Comparison of ENCODE assay signal across 22 cellular contexts in genomic region chr18:22175326-22175725, GRCh38. TPM values are rescaled to one million over a fixed set of nuclear protein-coding genes. Genes with fewer than 3 reads are reported as not detected.
DNase-seq lines count a peak whose midpoint lies in the region; ATAC-seq and TF ChIP-seq lines count a peak whose summit lies in the region.
"Had no signal": no experiment of that assay in that cellular context is flagged by ENCODE, and none has a peak within 500 bp of the region (broad histone marks: within the 10 kb centered on the region; RNA-seq: fewer than 3 reads in every experiment).

No MANE protein-coding gene starts in this region.

- intact Hi-C loops in Caco-2 (cut with micrococcal nuclease; ENCODE audit: unreplicated experiment) (loop anchor here (2.0 kb wide), 1 partner anchor 291 kb away; no protein-coding TSS in a partner anchor), ascending aorta (cut with DNase I) (no loop called here)

- TF ChIP-seq CTCF in Caco-2 (IDR thresholded peaks at IDR 0.05; ENCODE audit: insufficient read depth in 1 of 2, low read depth in 1 of 2, low read length in 1 of 2, severe bottlenecking in 1 of 2, unreplicated experiment in 1 of 2), result no peak
- TF ChIP-seq CTCF in ascending aorta (IDR thresholded peaks at IDR 0.05), result no peak
- TF ChIP-seq CTCF in fibroblast of villous mesenchyme (IDR thresholded peaks at IDR 0.05; ENCODE audit: insufficient read depth, low read depth, low read length), result no peak
- no peak for TF ChIP-seq CTCF in progenitor cell of endocrine pancreas (IDR thresholded peaks at IDR 0.05; ENCODE audit: unreplicated experiment)

- BruUV-seq in Caco-2 (replicated peaks; lab: Mats Ljungman, UMichigan), result no TSS peak

- no peak for ATAC-seq in HG02840 (IDR thresholded peaks at IDR 0.05; ENCODE audit: low FRiP score, unreplicated experiment)
- no peak for ATAC-seq in HG02852 (IDR thresholded peaks at IDR 0.05; ENCODE audit: unreplicated experiment)

- DNase-seq in Caco-2 (no peak), ascending aorta (ENCODE audit: low spot score in 2 of 2) (no peak), fibroblast of villous mesenchyme (ENCODE audit: low read depth) (no peak), progenitor cell of endocrine pancreas (ENCODE audit: low spot score, unreplicated experiment) (no peak), kidney tubule cell (ENCODE audit: low spot score) (no peak), AML-193 (lab: John Stamatoyannopoulos, UW) (no peak)
- DNase-seq: activated CD4-positive, alpha-beta T cell treated with anti-CD3 and anti-CD28 coated beads, Interleukin-2, amount 10 ng/mL, durations not matched to agents 24 days and 14 days; activated naive CD4-positive, alpha-beta T cell treated with anti-CD3 and anti-CD28 coated beads, Interleukin-2, amount 50 U/mL, for 16 hours; CD4-positive, alpha-beta T cell; DND-41; effector memory CD4-positive, alpha-beta T cell; HCEC 1CT; left colon; NCI-H146; NCI-H345; stimulated activated naive CD4-positive, alpha-beta T cell treated with Interleukin-2 at 50 U/mL for 16 hours; SW 1271 had no signal

- H3K9me3 ChIP-seq in Caco-2 (no peaks in the 10 kb centered on the region), ascending aorta (no peaks in the 10 kb centered on the region)
- H3K9me3 ChIP-seq: breast epithelium, prostate gland had no signal

- no peaks in the 10 kb centered on the region for H3K27me3 ChIP-seq in Caco-2 (replicated peaks; ENCODE audit: control insufficient read depth, insufficient read depth, low read length)
- no peaks in the 10 kb centered on the region for H3K27me3 ChIP-seq in ascending aorta

- POLR2A ChIA-PET in Caco-2 (lab: Charles Lee), result no interaction called here

- H3K9me3 Mint-ChIP-seq in Caco-2 (ENCODE audit: unreplicated experiment) (no peaks in the 10 kb centered on the region), progenitor cell of endocrine pancreas (ENCODE audit: low read depth) (no peaks in the 10 kb centered on the region)
- H3K9me3 Mint-ChIP-seq: activated CD4-positive, alpha-beta T cell treated with anti-CD3 and anti-CD28 coated beads, Interleukin-2, amount 10 ng/mL, durations not matched to agents 24 days and 14 days; CD4-positive, alpha-beta T cell had no signal

- CTCF ChIA-PET in Caco-2 (lab: Charles Lee), result interaction anchor here (1.3 kb wide), 1 partner anchor 14 kb away, joined by 4 read pairs; no protein-coding TSS in a partner anchor

- peaks cover 50% of the 10 kb centered on the region for H3K4me1 ChIP-seq in Caco-2
- H3K4me1 ChIP-seq in ascending aorta, result peaks cover 0 to 7% of the 10 kb centered on the region in 2 donors
- H3K4me1 ChIP-seq: prostate gland had no signal

- peaks cover 20% of the 10 kb centered on the region for H3K4me1 Mint-ChIP-seq in Caco-2 (ENCODE audit: low read depth, unreplicated experiment)
- H3K4me1 Mint-ChIP-seq in progenitor cell of endocrine pancreas (ENCODE audit: low read depth), result peaks cover 58% of the 10 kb centered on the region

- peak overlapping the region; percentile 74 for H3K4me3 Mint-ChIP-seq in Caco-2 (ENCODE audit: unreplicated experiment)
- H3K4me3 Mint-ChIP-seq in progenitor cell of endocrine pancreas (ENCODE audit: low read depth), result peak overlapping the region; percentile 94
- H3K4me3 Mint-ChIP-seq: activated CD4-positive, alpha-beta T cell treated with anti-CD3 and anti-CD28 coated beads, Interleukin-2, amount 10 ng/mL, durations not matched to agents 24 days and 14 days; CD4-positive, alpha-beta T cell had no signal

- H3K27ac Mint-ChIP-seq in Caco-2 (ENCODE audit: unreplicated experiment) (peak overlapping the region; percentile 49), progenitor cell of endocrine pancreas (peak overlapping the region; percentile 97)
- H3K27ac Mint-ChIP-seq: activated CD4-positive, alpha-beta T cell treated with anti-CD3 and anti-CD28 coated beads, Interleukin-2, amount 10 ng/mL, durations not matched to agents 24 days and 14 days; CD4-positive, alpha-beta T cell had no signal

- H3K36me3 Mint-ChIP-seq in Caco-2 (ENCODE audit: insufficient read depth, unreplicated experiment), result peaks cover 94% of the 10 kb centered on the region
- H3K36me3 Mint-ChIP-seq in progenitor cell of endocrine pancreas (ENCODE audit: insufficient read depth), result peaks cover 53% of the 10 kb centered on the region

- H3K4me3 ChIP-seq in Caco-2 (ENCODE audit: low read depth, low read length) (peak overlapping the region; percentile 69), ascending aorta (peak overlapping the region; percentile 89 to 90), fibroblast of villous mesenchyme (ENCODE audit: low read depth, low read length) (peak overlapping the region; percentile 88)
- H3K4me3 ChIP-seq: prostate gland had no signal

- H3K27me3 Mint-ChIP-seq in Caco-2 (ENCODE audit: insufficient read depth, unreplicated experiment) (no peaks in the 10 kb centered on the region), progenitor cell of endocrine pancreas (no peaks in the 10 kb centered on the region)

- H3K36me3 ChIP-seq in Caco-2 (ENCODE audit: control insufficient read depth, insufficient read depth, low read length) (peaks cover 19% of the 10 kb centered on the region), ascending aorta (peaks cover 10 to 18% of the 10 kb centered on the region in 2 donors)
- H3K36me3 ChIP-seq: breast epithelium, prostate gland had no signal

- peak overlapping the region; percentile 90 to 99 for H3K27ac ChIP-seq in ascending aorta
- H3K27ac ChIP-seq: breast epithelium, prostate gland, RWPE1 had no signal

RNA-seq across cellular contexts. Expression of gene GATA6, which starts 5.9 kb away (rescaled TPM):
- total RNA-seq in Caco-2 (2022) (124 and 136 TPM in 2 replicates), ascending aorta (89.3 TPM), fibroblast of villous mesenchyme (5.2 and 8.7 TPM in 2 replicates), progenitor cell of endocrine pancreas (112 and 114 TPM in 2 replicates)
- total RNA-seq: activated CD4-positive, alpha-beta T cell treated with anti-CD3 and anti-CD28 coated beads, Interleukin-2, amount 10 ng/mL, durations not matched to agents 24 days and 14 days had no signal
